In the genomic region with DNA sequence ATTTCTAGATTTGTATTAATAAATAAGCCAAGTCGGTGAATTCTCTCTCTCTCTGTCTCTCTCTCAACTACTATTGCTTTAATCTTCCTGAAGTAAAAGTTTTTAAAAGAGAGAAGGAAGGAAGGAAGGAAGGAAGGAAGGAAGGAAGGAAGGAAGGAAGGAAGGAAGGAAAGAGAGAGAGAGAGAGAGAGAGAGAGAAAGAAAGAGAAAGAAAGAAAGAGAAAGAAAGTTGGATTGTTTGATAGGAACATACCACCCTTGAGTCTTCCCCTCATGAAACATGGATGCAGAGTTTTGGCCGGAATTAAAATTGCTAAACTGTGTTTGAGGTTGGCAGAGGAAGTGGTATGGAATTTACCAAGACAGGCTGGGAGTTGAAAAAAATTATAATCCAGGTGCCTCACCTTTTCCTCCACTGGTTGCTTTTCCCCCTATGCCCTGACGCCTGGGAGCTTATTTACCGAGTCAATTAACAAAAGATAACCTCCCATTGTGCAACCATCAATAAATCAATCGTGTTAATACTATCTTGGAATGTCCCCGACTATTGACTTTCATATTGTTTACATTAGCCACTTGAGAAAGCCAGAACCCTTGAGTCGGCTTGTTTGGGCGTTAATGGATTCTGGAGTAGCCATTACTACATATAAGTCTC, we compare ENCODE assay signal across 1 cellular context.
TF ChIP-seq lines count a peak whose summit lies in the region.

No MANE protein-coding gene starts in this region.

TF ChIP-seq in H1, 55 proteins besides CTCF, POLR2A, EP300 and RAD21:
- TF ChIP-seq KDM4A (IDR thresholded peaks at IDR 0.05; ENCODE audit: low read depth, low read length, severe bottlenecking) (no peak), EZH2 (IDR thresholded peaks at IDR 0.05; ENCODE audit: low read depth, low read length, severe bottlenecking) (no peak), CEBPB (IDR thresholded peaks at IDR 0.05; ENCODE audit: low read depth, low read length) (no peak), YY1 (IDR thresholded peaks at IDR 0.05; ENCODE audit: low read depth, low read length) (no peak), SRF (IDR thresholded peaks at IDR 0.05; ENCODE audit: low read depth, low read length) (no peak), POU5F1 (IDR thresholded peaks at IDR 0.05; ENCODE audit: low read depth, low read length) (no peak), CREB1 (IDR thresholded peaks at IDR 0.05) (no peak), SIN3A (conservative IDR thresholded peaks at IDR 0.05 in 1 of 2, IDR thresholded peaks at IDR 0.05 in 1 of 2; ENCODE audit: low read depth in 1 of 2, low read length in 2 of 2) (no peak), POLR2AphosphoS5 (IDR thresholded peaks at IDR 0.05; ENCODE audit: low read depth, low read length) (no peak), BRCA1 (IDR thresholded peaks at IDR 0.05; ENCODE audit: low read depth, low read length) (no peak), SAP30 (IDR thresholded peaks at IDR 0.05; ENCODE audit: insufficient read depth, insufficient replicate concordance, low read length) (no peak), KDM1A (IDR thresholded peaks at IDR 0.05; ENCODE audit: borderline replicate concordance, low read length) (no peak), RNF2 (IDR thresholded peaks at IDR 0.05; ENCODE audit: borderline replicate concordance, low read depth, low read length, missing control alignments, poor library complexity, severe bottlenecking) (no peak), GABPA (IDR thresholded peaks at IDR 0.05; ENCODE audit: borderline replicate concordance, insufficient read depth, low read length) (no peak), JUND (IDR thresholded peaks at IDR 0.05; ENCODE audit: low read length) (no peak), ZNF274 (IDR thresholded peaks at IDR 0.05; ENCODE audit: borderline replicate concordance, extremely low read depth, low read length) (no peak)
- TF ChIP-seq, protein P1, sequence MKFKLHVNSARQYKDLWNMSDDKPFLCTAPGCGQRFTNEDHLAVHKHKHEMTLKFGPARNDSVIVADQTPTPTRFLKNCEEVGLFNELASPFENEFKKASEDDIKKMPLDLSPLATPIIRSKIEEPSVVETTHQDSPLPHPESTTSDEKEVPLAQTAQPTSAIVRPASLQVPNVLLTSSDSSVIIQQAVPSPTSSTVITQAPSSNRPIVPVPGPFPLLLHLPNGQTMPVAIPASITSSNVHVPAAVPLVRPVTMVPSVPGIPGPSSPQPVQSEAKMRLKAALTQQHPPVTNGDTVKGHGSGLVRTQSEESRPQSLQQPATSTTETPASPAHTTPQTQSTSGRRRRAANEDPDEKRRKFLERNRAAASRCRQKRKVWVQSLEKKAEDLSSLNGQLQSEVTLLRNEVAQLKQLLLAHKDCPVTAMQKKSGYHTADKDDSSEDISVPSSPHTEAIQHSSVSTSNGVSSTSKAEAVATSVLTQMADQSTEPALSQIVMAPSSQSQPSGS (IDR thresholded peaks at IDR 0.05; ENCODE audit: low read length): no peak
